Comparison of ENCODE assay signal across 9 cellular contexts in genomic region chr3:132256984-132257383, GRCh38.
DNase-seq lines count a peak whose midpoint lies in the region; ATAC-seq and TF ChIP-seq lines count a peak whose summit lies in the region.
"Had no signal": no experiment of that assay in that cellular context is flagged by ENCODE, and none has a peak within 500 bp of the region (broad histone marks: within the 10 kb centered on the region; RNA-seq: fewer than 3 reads in every experiment).

No MANE protein-coding gene starts in this region.

- DNase-seq in Caco-2 (peak; percentile 55 to 64), LHCN-M2 (ENCODE audit: low read depth) (peak; percentile 38), iris pigment epithelial cell (ENCODE audit: low read depth) (peak; percentile 41)
- no peak for DNase-seq in stimulated activated effector memory CD8-positive, alpha-beta T cell treated with anti-CD3 and anti-CD28 coated beads, Interleukin-12 subunit alpha, Interleukin-12 subunit beta, amount 100 ng/mL, for 72 hours (ENCODE audit: low spot score in 2 of 2)
- DNase-seq in stimulated activated naive CD4-positive, alpha-beta T cell treated with Interleukin-2 at 50 U/mL for 16 hours (lab: John Stamatoyannopoulos, UW): no peak

- no peaks in the 10 kb centered on the region for H3K27me3 ChIP-seq in Caco-2 (replicated peaks; ENCODE audit: control insufficient read depth, insufficient read depth, low read length)

- no TSS peak for BruUV-seq in Caco-2 (replicated peaks; lab: Mats Ljungman, UMichigan)

- peak overlapping the region; percentile 99 for H3K27ac ChIP-seq in VCaP

- intact Hi-C loops in Caco-2 (cut with micrococcal nuclease; ENCODE audit: unreplicated experiment): loop anchor here (1.0 kb wide), 2 partner anchors 86 to 142 kb away; no protein-coding TSS in a partner anchor

- ATAC-seq in stimulated activated effector memory CD8-positive, alpha-beta T cell treated with anti-CD3 and anti-CD28 coated beads, Interleukin-12 subunit alpha, Interleukin-12 subunit beta, amount 100 ng/mL, for 72 hours: no peak
- ATAC-seq in GM19455 (IDR thresholded peaks at IDR 0.05; ENCODE audit: unreplicated experiment) (no peak), GM19452 (IDR thresholded peaks at IDR 0.05; ENCODE audit: unreplicated experiment) (no peak)

- H3K27ac Mint-ChIP-seq in Caco-2 (ENCODE audit: unreplicated experiment): no peak overlapping the region
- H3K27ac Mint-ChIP-seq in stimulated activated effector memory CD8-positive, alpha-beta T cell treated with anti-CD3 and anti-CD28 coated beads, Interleukin-12 subunit alpha, Interleukin-12 subunit beta, amount 100 ng/mL, for 72 hours: no peak overlapping the region

- no peaks in the 10 kb centered on the region for H3K9me3 ChIP-seq in Caco-2

- H3K4me1 Mint-ChIP-seq in Caco-2 (ENCODE audit: low read depth, unreplicated experiment): no peaks in the 10 kb centered on the region
- no peaks in the 10 kb centered on the region for H3K4me1 Mint-ChIP-seq in stimulated activated effector memory CD8-positive, alpha-beta T cell treated with anti-CD3 and anti-CD28 coated beads, Interleukin-12 subunit alpha, Interleukin-12 subunit beta, amount 100 ng/mL, for 72 hours
- H3K4me1 Mint-ChIP-seq: central memory CD8-positive, alpha-beta T cell had no signal

- TF ChIP-seq CTCF in Caco-2 (IDR thresholded peaks at IDR 0.05; ENCODE audit: insufficient read depth in 1 of 2, low read depth in 1 of 2, low read length in 1 of 2, severe bottlenecking in 1 of 2, unreplicated experiment in 1 of 2): peak; percentile 48 to 70
- peak; percentile 79 for TF ChIP-seq CTCF in VCaP (conservative IDR thresholded peaks at IDR 0.05)

- H3K4me3 Mint-ChIP-seq in Caco-2 (ENCODE audit: unreplicated experiment): no peak overlapping the region
- H3K4me3 Mint-ChIP-seq in stimulated activated effector memory CD8-positive, alpha-beta T cell treated with anti-CD3 and anti-CD28 coated beads, Interleukin-12 subunit alpha, Interleukin-12 subunit beta, amount 100 ng/mL, for 72 hours: no peak overlapping the region
- H3K4me3 Mint-ChIP-seq: central memory CD8-positive, alpha-beta T cell had no signal

- H3K4me1 ChIP-seq in Caco-2: no peaks in the 10 kb centered on the region

- H3K36me3 ChIP-seq in Caco-2 (ENCODE audit: control insufficient read depth, insufficient read depth, low read length): no peaks in the 10 kb centered on the region

- POLR2A ChIA-PET in Caco-2 (lab: Charles Lee): no interaction called here

- peaks cover 3% of the 10 kb centered on the region for H3K27me3 Mint-ChIP-seq in Caco-2 (ENCODE audit: insufficient read depth, unreplicated experiment)

- no peak overlapping the region for H3K4me3 ChIP-seq in Caco-2 (ENCODE audit: low read depth, low read length)

- CTCF ChIA-PET in Caco-2 (lab: Charles Lee): interaction anchor here (0.7 to 1.8 kb wide), 9 partner anchors 10 to 142 kb away, joined by 3 to 62 read pairs (median 4); partner anchors contain the start of gene ACP3

- H3K9me3 Mint-ChIP-seq in Caco-2 (ENCODE audit: unreplicated experiment): no peaks in the 10 kb centered on the region
- H3K9me3 Mint-ChIP-seq in stimulated activated effector memory CD8-positive, alpha-beta T cell treated with anti-CD3 and anti-CD28 coated beads, Interleukin-12 subunit alpha, Interleukin-12 subunit beta, amount 100 ng/mL, for 72 hours: no peaks in the 10 kb centered on the region
- H3K9me3 Mint-ChIP-seq: central memory CD8-positive, alpha-beta T cell had no signal

- no peaks in the 10 kb centered on the region for H3K36me3 Mint-ChIP-seq in Caco-2 (ENCODE audit: insufficient read depth, unreplicated experiment)
- no peaks in the 10 kb centered on the region for H3K36me3 Mint-ChIP-seq in stimulated activated effector memory CD8-positive, alpha-beta T cell treated with anti-CD3 and anti-CD28 coated beads, Interleukin-12 subunit alpha, Interleukin-12 subunit beta, amount 100 ng/mL, for 72 hours

Comparison
In these comparisons a context has a peak if more than half of its experiments do, and no peak if none do; other contexts are left out.
1. DNase-seq: peak in Caco-2 (2 of 2), LHCN-M2 (single experiment) and iris pigment epithelial cell (single experiment); none in stimulated activated effector memory CD8-positive, alpha-beta T cell treated with anti-CD3 and anti-CD28 coated beads, Interleukin-12 subunit alpha, Interleukin-12 subunit beta, amount 100 ng/mL, for 72 hours (0 of 2) and stimulated activated naive CD4-positive, alpha-beta T cell treated with Interleukin-2 at 50 U/mL for 16 hours (single experiment).